19 cellular contexts compared by ENCODE assay signal in the genomic region with DNA sequence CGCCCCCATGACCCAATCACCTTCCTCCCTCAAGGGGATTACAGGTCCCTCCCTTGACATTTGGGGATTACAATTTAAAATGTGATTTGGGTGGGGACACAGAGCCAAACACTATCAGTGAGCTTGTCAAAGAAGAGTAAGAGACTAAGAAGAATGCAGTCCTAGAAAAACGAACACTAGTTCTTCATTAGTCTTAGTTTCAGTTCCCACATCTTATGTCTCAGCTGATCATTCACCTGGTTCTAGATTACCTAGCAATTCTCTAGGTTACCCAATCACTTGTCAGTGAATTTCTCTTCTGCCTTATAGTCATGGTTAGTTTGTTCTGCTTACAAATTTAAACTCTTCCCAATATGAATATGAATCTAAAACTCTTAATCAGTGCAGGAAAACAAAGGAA.
"Had no signal": no experiment of that assay in that cellular context is flagged by ENCODE, and none has a peak within 500 bp of the region (broad histone marks: within the 10 kb centered on the region; RNA-seq: fewer than 3 reads in every experiment).

No MANE protein-coding gene starts in this region.

- H3K27me3 ChIP-seq: ascending aorta, breast epithelium, esophagus squamous epithelium, tibial nerve, vagina had no signal

- H3K4me1 ChIP-seq: ascending aorta, breast epithelium, esophagus squamous epithelium, tibial nerve, vagina had no signal

- ATAC-seq: activated CD8-positive, alpha-beta memory T cell treated with anti-CD3 and anti-CD28 coated beads, Interleukin-2, amount 10 ng/mL, durations not matched to agents 7 days and 5 days; activated naive CD8-positive, alpha-beta T cell treated with anti-CD3 and anti-CD28 coated beads, Interleukin-2, amount 50 U/mL, for 24 hours; natural killer cell treated with Interleukin-12 subunit alpha and Interleukin-12 subunit beta and Interleukin-15 and Interleukin-18, amount 100 ng/mL, for 72 hours had no signal

- H3K9me3 Mint-ChIP-seq: activated CD4-positive, alpha-beta memory T cell treated with anti-CD3 and anti-CD28 coated beads for 36 hours; activated naive CD4-positive, alpha-beta T cell treated with anti-CD3 and anti-CD28 coated beads for 36 hours; activated naive CD8-positive, alpha-beta T cell treated with anti-CD3 and anti-CD28 coated beads, Interleukin-2, amount 50 U/mL, for 24 hours; activated T-helper 2 cell treated with anti-CD3 and anti-CD28 coated beads, Interferon-gamma antibody, Interleukin-2, Interleukin-4, amounts not matched to agents 10 μg/mL and 5 μg/mL and 100 μg/mL, durations not matched to agents 14 hours and 24 hours and 36 hours; natural killer cell treated with Interleukin-12 subunit alpha and Interleukin-12 subunit beta and Interleukin-15 and Interleukin-18, amount 100 ng/mL, for 72 hours; stimulated activated naive B cell treated with anti-CD40 and anti-IgM and Interleukin-4, amounts not matched to agents 10 μg/mL and 1 μg/mL and 100 μg/mL, for 72 hours had no signal

- H3K27ac Mint-ChIP-seq: activated CD4-positive, alpha-beta memory T cell treated with anti-CD3 and anti-CD28 coated beads for 36 hours; activated CD8-positive, alpha-beta memory T cell treated with anti-CD3 and anti-CD28 coated beads, Interleukin-2, amount 10 ng/mL, durations not matched to agents 7 days and 5 days; activated naive CD4-positive, alpha-beta T cell treated with anti-CD3 and anti-CD28 coated beads for 36 hours; activated naive CD8-positive, alpha-beta T cell treated with anti-CD3 and anti-CD28 coated beads, Interleukin-2, amount 50 U/mL, for 24 hours; activated T-helper 2 cell treated with anti-CD3 and anti-CD28 coated beads, Interferon-gamma antibody, Interleukin-2, Interleukin-4, amounts not matched to agents 10 μg/mL and 5 μg/mL and 100 μg/mL, durations not matched to agents 14 hours and 24 hours and 36 hours; natural killer cell treated with Interleukin-12 subunit alpha and Interleukin-12 subunit beta and Interleukin-15 and Interleukin-18, amount 100 ng/mL, for 72 hours; stimulated activated naive B cell treated with anti-CD40 and anti-IgM and Interleukin-4, amounts not matched to agents 10 μg/mL and 1 μg/mL and 100 μg/mL, for 72 hours had no signal

- H3K27ac ChIP-seq: ascending aorta, breast epithelium, esophagus squamous epithelium, tibial nerve, vagina had no signal

- H3K4me3 ChIP-seq: ascending aorta, breast epithelium, esophagus squamous epithelium, tibial nerve, vagina had no signal

- H3K36me3 ChIP-seq: ascending aorta, breast epithelium, esophagus squamous epithelium, tibial nerve, vagina had no signal

- DNase-seq: activated CD4-positive, alpha-beta memory T cell treated with anti-CD3 and anti-CD28 coated beads for 36 hours; activated CD4-positive, alpha-beta T cell treated with anti-CD3 and anti-CD28 coated beads for 1 hour; activated CD8-positive, alpha-beta memory T cell treated with anti-CD3 and anti-CD28 coated beads, Interleukin-2, amount 10 ng/mL, durations not matched to agents 7 days and 5 days; activated naive CD4-positive, alpha-beta T cell treated with anti-CD3 and anti-CD28 coated beads for 36 hours; activated naive CD8-positive, alpha-beta T cell treated with anti-CD3 and anti-CD28 coated beads, Interleukin-2, amount 50 U/mL, for 24 hours; activated T-cell treated with anti-CD3 and anti-CD28 coated beads, Interleukin-2, amount 50 U/mL, for 1 hour; cerebellar nuclear complex; effector CD8-positive, alpha-beta T cell; esophagus squamous epithelium; kidney glomerular epithelial cell; mesendoderm; occipital lobe; stimulated activated naive B cell treated with anti-CD40 and anti-IgM and Interleukin-4, amounts not matched to agents 10 μg/mL and 1 μg/mL and 100 μg/mL, for 72 hours had no signal

- H3K9me3 ChIP-seq: ascending aorta, breast epithelium, esophagus squamous epithelium, tibial nerve, vagina had no signal

- H3K4me1 Mint-ChIP-seq: activated CD8-positive, alpha-beta memory T cell treated with anti-CD3 and anti-CD28 coated beads, Interleukin-2, amount 10 ng/mL, durations not matched to agents 7 days and 5 days; activated naive CD8-positive, alpha-beta T cell treated with anti-CD3 and anti-CD28 coated beads, Interleukin-2, amount 50 U/mL, for 24 hours had no signal

- H3K4me3 Mint-ChIP-seq: activated CD4-positive, alpha-beta memory T cell treated with anti-CD3 and anti-CD28 coated beads for 36 hours; activated CD8-positive, alpha-beta memory T cell treated with anti-CD3 and anti-CD28 coated beads, Interleukin-2, amount 10 ng/mL, durations not matched to agents 7 days and 5 days; activated naive CD4-positive, alpha-beta T cell treated with anti-CD3 and anti-CD28 coated beads for 36 hours; activated naive CD8-positive, alpha-beta T cell treated with anti-CD3 and anti-CD28 coated beads, Interleukin-2, amount 50 U/mL, for 24 hours; natural killer cell treated with Interleukin-12 subunit alpha and Interleukin-12 subunit beta and Interleukin-15 and Interleukin-18, amount 100 ng/mL, for 72 hours; stimulated activated naive B cell treated with anti-CD40 and anti-IgM and Interleukin-4, amounts not matched to agents 10 μg/mL and 1 μg/mL and 100 μg/mL, for 72 hours had no signal
